In the genomic region with DNA sequence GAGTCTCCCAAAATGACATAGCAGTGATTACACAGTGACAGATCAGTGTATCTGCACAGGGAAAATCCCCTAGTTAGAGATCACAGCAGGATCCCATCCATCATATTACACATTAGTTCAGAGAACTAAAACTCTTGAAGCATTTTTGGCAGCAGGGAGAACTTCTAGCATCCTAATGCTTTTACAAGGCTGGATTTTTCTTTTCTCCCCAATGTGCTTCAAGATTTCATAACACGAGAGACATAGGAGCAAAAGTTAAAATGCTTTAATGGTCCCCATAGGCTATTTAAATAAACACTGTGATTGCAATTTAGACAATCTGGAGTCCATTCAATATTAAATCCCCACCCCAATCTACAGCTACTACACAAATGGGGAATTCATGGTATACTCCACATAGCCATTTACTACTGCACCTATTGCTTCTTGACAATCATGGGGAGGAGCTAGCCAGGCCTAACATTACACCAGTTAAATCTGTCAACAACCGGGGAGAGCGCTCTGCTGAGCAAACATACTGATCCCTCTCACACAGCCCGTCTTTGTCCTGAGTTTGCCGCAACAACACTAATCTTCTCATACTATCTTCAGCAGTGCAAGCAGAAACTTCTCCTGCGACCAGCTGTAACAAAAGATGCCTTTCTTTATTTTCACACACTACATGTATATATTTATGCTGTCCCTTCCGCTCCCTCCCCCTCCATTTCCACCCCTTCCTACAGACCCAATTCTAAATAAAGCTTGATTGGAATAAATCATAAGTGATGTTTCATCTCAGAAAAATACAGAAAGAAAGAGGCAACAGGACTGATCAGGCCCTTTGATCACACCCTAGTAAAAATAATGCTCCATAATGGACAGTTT, we compare ENCODE assay signal across 9 cellular contexts.
DNase-seq lines count a peak whose midpoint lies in the region; ATAC-seq and TF ChIP-seq lines count a peak whose summit lies in the region.
"Had no signal": no experiment of that assay in that cellular context is flagged by ENCODE, and none has a peak within 500 bp of the region (broad histone marks: within the 10 kb centered on the region; RNA-seq: fewer than 3 reads in every experiment).

No MANE protein-coding gene starts in this region.

- no peak overlapping the region for H2BK5ac ChIP-seq in IMR-90 (ENCODE audit: low read depth, low read length, poor library complexity, severe bottlenecking)
- H2BK5ac ChIP-seq in trophoblast cell (ENCODE audit: low read depth, low read length, poor library complexity): no peak overlapping the region

- H3K56ac ChIP-seq in IMR-90 (ENCODE audit: extremely low read depth, insufficient read depth, low read length): no peak overlapping the region

- H3K79me1 ChIP-seq in IMR-90 (ENCODE audit: low read depth in 1 of 2, low read length in 2 of 2) (no peaks in the 10 kb centered on the region), trophoblast cell (ENCODE audit: low read length) (no peaks in the 10 kb centered on the region)

- H2BK120ac ChIP-seq in IMR-90 (ENCODE audit: low read depth, low read length) (no peak overlapping the region), trophoblast cell (ENCODE audit: insufficient read depth, low read length, poor library complexity) (no peak overlapping the region)

- no TSS peak for BruUV-seq in IMR-90 (replicated peaks; lab: Mats Ljungman, UMichigan)

- no peak overlapping the region for H4K12ac ChIP-seq in trophoblast cell (ENCODE audit: low read depth, low read length)

- H2AFZ ChIP-seq in IMR-90 (replicated peaks; ENCODE audit: low read length, poor library complexity) (no peak overlapping the region), trophoblast cell (ENCODE audit: insufficient read depth, low read length, poor library complexity) (no peak overlapping the region)

- H3K4ac ChIP-seq in IMR-90 (ENCODE audit: low read depth, low read length) (no peak overlapping the region), trophoblast cell (ENCODE audit: low read depth, low read length) (no peak overlapping the region)

- H3K9me1 ChIP-seq in IMR-90 (ENCODE audit: insufficient read depth, low read length): no peaks in the 10 kb centered on the region

- peak; percentile 34 for DNase-seq in IMR-90
- peak; percentile 16 for DNase-seq in NCI-H510A (lab: John Stamatoyannopoulos, UW)
- DNase-seq in epithelial cell of prostate (ENCODE audit: low read depth, low spot score): peak; percentile 26
- DNase-seq in trophoblast cell: no peak
- DNase-seq in D341Med (ENCODE audit: low spot score): no peak
- DNase-seq: natural killer cell had no signal

- CTCF ChIA-PET in IMR-90 (lab: Yijun Ruan, JAX): no interaction called here

- H2BK20ac ChIP-seq in IMR-90 (ENCODE audit: low read depth, low read length): no peak overlapping the region

- ATAC-seq in IMR-90 (ENCODE audit: low read depth) (peak; percentile 84), GM18517 (IDR thresholded peaks at IDR 0.05; ENCODE audit: unreplicated experiment) (no peak), GM19397 (IDR thresholded peaks at IDR 0.05; ENCODE audit: unreplicated experiment) (no peak)
- ATAC-seq: natural killer cell had no signal

- H4K5ac ChIP-seq in IMR-90 (ENCODE audit: low read depth, low read length): no peak overlapping the region

- no peak for TF ChIP-seq CTCF in IMR-90 (conservative IDR thresholded peaks at IDR 0.05; ENCODE audit: low read depth, low read length)

- H3K9ac ChIP-seq in IMR-90 (ENCODE audit: low read depth, low read length) (no peak overlapping the region), trophoblast cell (ENCODE audit: low read length) (no peak overlapping the region)

- no peak for TF ChIP-seq RAD21 in IMR-90 (IDR thresholded peaks at IDR 0.05; ENCODE audit: low read length)

- H3K79me2 ChIP-seq in trophoblast cell (ENCODE audit: control insufficient read depth, insufficient read depth, low read length, poor library complexity): no peaks in the 10 kb centered on the region

- no peaks in the 10 kb centered on the region for H3K36me3 ChIP-seq in IMR-90 (ENCODE audit: control insufficient read depth, insufficient read depth, low read length)
- no peaks in the 10 kb centered on the region for H3K36me3 ChIP-seq in trophoblast cell (ENCODE audit: control insufficient read depth in 1 of 2, insufficient read depth in 2 of 2, low read length in 2 of 2)

- H3K23ac ChIP-seq in IMR-90 (ENCODE audit: low read depth, low read length) (0 out of 2 replicates have a peak overlapping the region, but pooled peaks have one; percentile 46), trophoblast cell (ENCODE audit: low read length) (no peak overlapping the region)

- no peak overlapping the region for H4K8ac ChIP-seq in IMR-90 (ENCODE audit: low read depth in 2 of 2, low read length in 2 of 2)
- peak overlapping the region; percentile 7 for H4K8ac ChIP-seq in trophoblast cell (ENCODE audit: low read depth, low read length)

- no peak overlapping the region for H2BK15ac ChIP-seq in IMR-90 (ENCODE audit: low read depth, low read length)

- no peaks in the 10 kb centered on the region for H3K27me3 ChIP-seq in IMR-90 (ENCODE audit: control insufficient read depth, insufficient read depth, low read length)
- H3K27me3 ChIP-seq in trophoblast cell (ENCODE audit: insufficient read depth, low read length): no peaks in the 10 kb centered on the region

- TF ChIP-seq POLR2A in IMR-90 (IDR thresholded peaks at IDR 0.05; ENCODE audit: low read depth, low read length): no peak

- no peaks in the 10 kb centered on the region for H4K20me1 ChIP-seq in IMR-90 (ENCODE audit: insufficient read depth, low read length)

- peak overlapping the region; percentile 3; the same call in 1 of the 2 replicates for H3K4me2 ChIP-seq in IMR-90 (ENCODE audit: low read depth, low read length)
- no peak overlapping the region for H3K4me2 ChIP-seq in trophoblast cell (ENCODE audit: low read length)

- no peak overlapping the region for H3K27ac ChIP-seq in IMR-90 (ENCODE audit: insufficient read depth, low read length)
- H3K27ac ChIP-seq in epithelial cell of prostate: no peak overlapping the region
- no peak overlapping the region for H3K27ac ChIP-seq in trophoblast cell (ENCODE audit: low read depth, low read length)

- H3K4me3 ChIP-seq in IMR-90 (ENCODE audit: insufficient read depth, low read depth, low read length) (no peak overlapping the region), trophoblast cell (ENCODE audit: low read depth, low read length) (no peak overlapping the region)
- H3K4me3 ChIP-seq: coronary artery had no signal

- intact Hi-C loops in IMR-90 (cut with micrococcal nuclease): no loop called here

- H3K4me1 ChIP-seq in IMR-90 (ENCODE audit: control insufficient read depth, insufficient read depth, low read length) (no peaks in the 10 kb centered on the region; the same call in 1 of the 2 replicates), trophoblast cell (ENCODE audit: control insufficient read depth in 1 of 2, insufficient read depth in 2 of 2, low read length in 2 of 2) (no peaks in the 10 kb centered on the region)

- dilution Hi-C loops in IMR-90 (cut with HindIII; ENCODE audit: low sequenced_read_pairs, unreplicated experiment): no loop called here

- H3K9me3 ChIP-seq in IMR-90 (ENCODE audit: control insufficient read depth, insufficient read depth, low read length): no peaks in the 10 kb centered on the region
- H3K9me3 ChIP-seq in trophoblast cell (ENCODE audit: insufficient read depth, low read depth, low read length): no peaks in the 10 kb centered on the region

- no peak overlapping the region for H2BK12ac ChIP-seq in trophoblast cell (ENCODE audit: low read length)

- H3K18ac ChIP-seq in IMR-90 (ENCODE audit: low read depth, low read length) (no peak overlapping the region), trophoblast cell (ENCODE audit: low read length) (no peak overlapping the region)

- H4K91ac ChIP-seq in IMR-90 (ENCODE audit: insufficient read depth, low read depth, low read length): no peak overlapping the region
- H4K91ac ChIP-seq in trophoblast cell (ENCODE audit: low read depth, low read length): no peak overlapping the region

- WGBS in IMR-90 (ENCODE audit: extremely low coverage in 2 of 2, insufficient read length in 1 of 2), 2 experiments: 10% methylated on average over 2 of the region's 7 CpGs; no CpG with 5 or more reads in 1 of the 2 experiments
- WGBS in trophoblast cell (ENCODE audit: extremely low coverage, insufficient coverage, insufficient read length): no CpG with 5 or more reads among the region's 7 CpGs

- H2AK9ac ChIP-seq in IMR-90 (replicated peaks; ENCODE audit: low read depth, low read length, poor library complexity): no peak overlapping the region

- in situ Hi-C loops in IMR-90 (cut with MboI; ENCODE audit: low sequenced_read_pairs): no loop called here

- POLR2A ChIA-PET in IMR-90 (lab: Charles Lee; ENCODE audit: unreplicated experiment): no interaction called here

- H2AK5ac ChIP-seq in IMR-90 (ENCODE audit: low read depth, low read length) (no peak overlapping the region), trophoblast cell (ENCODE audit: low read length) (no peak overlapping the region)

- H3K14ac ChIP-seq in IMR-90 (replicated peaks; ENCODE audit: low read depth, low read length): no peak overlapping the region; the same call in 1 of the 2 replicates
- no peak overlapping the region for H3K14ac ChIP-seq in trophoblast cell (ENCODE audit: low read length)

TF ChIP-seq in IMR-90, 13 proteins besides CTCF, POLR2A, EP300 and RAD21 (continues in another document):
- TF ChIP-seq, protein P1, sequence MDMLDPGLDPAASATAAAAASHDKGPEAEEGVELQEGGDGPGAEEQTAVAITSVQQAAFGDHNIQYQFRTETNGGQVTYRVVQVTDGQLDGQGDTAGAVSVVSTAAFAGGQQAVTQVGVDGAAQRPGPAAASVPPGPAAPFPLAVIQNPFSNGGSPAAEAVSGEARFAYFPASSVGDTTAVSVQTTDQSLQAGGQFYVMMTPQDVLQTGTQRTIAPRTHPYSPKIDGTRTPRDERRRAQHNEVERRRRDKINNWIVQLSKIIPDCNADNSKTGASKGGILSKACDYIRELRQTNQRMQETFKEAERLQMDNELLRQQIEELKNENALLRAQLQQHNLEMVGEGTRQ (IDR thresholded peaks at IDR 0.05; ENCODE audit: low read depth, low read length): no peak
- no peak for TF ChIP-seq BHLHE40 (IDR thresholded peaks at IDR 0.05; ENCODE audit: low read depth, low read length)
- no peak for TF ChIP-seq MAZ (IDR thresholded peaks at IDR 0.05; ENCODE audit: borderline replicate concordance, low read depth, low read length)
- TF ChIP-seq SMC3 (IDR thresholded peaks at IDR 0.05; ENCODE audit: low read depth, low read length): no peak
- TF ChIP-seq CHD1 (IDR thresholded peaks at IDR 0.05; ENCODE audit: low read depth, low read length): no peak
- no peak for TF ChIP-seq RCOR1 (IDR thresholded peaks at IDR 0.05; ENCODE audit: insufficient replicate concordance, low read length)
- TF ChIP-seq RFX5 (IDR thresholded peaks at IDR 0.05; ENCODE audit: low read depth, low read length): no peak
- TF ChIP-seq MAFK (IDR thresholded peaks at IDR 0.05; ENCODE audit: low read depth, low read length): no peak
- TF ChIP-seq CEBPB (IDR thresholded peaks at IDR 0.05; ENCODE audit: low read depth, low read length): no peak
- no peak for TF ChIP-seq MXI1 (IDR thresholded peaks at IDR 0.05; ENCODE audit: borderline replicate concordance, low read depth, low read length)
- TF ChIP-seq NFE2L2 (IDR thresholded peaks at IDR 0.05; ENCODE audit: low read depth, low read length): no peak
- no peak for TF ChIP-seq FOS (IDR thresholded peaks at IDR 0.05; ENCODE audit: low read depth, low read length)

Comparison
In these comparisons a context has a peak if more than half of its experiments do, and no peak if none do; other contexts are left out.
1. DNase-seq: peak in IMR-90 (single experiment), NCI-H510A (single experiment) and epithelial cell of prostate (single experiment); none in trophoblast cell (0 of 2) and D341Med (single experiment).